13 cellular contexts compared by ENCODE assay signal in the genomic region with DNA sequence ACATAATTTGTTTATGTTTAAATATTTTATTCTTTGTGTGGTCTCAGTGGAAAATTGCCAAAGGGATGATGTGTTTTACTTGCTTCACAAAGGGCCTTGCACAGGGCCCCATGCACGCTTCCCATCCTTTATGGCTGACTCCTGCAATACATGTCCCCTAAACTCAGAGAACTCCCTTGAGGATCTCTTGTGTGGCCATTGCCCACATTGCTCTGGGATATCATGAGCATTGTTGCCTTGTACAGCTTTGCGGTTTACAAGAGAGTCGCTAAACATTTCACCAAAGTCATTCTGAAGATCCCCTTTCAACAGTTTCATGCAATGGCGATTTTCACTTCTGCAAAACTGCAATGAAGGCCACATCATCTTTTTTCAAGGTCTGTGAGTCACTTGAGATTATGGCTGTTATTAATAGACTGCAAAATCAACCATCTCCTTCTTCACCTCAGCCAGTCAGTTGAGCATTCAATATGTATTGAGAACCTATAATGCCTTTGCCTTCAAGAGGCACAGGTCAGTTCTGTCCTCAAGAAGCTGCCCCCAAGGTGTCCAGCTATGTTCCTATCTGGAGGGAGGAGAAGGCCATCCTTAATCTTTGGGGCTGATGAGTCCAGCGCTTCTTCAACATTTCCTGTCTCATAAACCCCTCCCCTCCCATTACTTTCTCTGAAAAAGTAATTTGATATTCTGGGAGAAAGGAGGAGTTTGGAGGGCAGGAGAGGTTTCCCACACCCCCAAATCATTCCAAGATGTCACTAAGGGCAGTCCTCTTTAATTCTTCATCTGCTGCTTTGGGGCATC.
DNase-seq lines count a peak whose midpoint lies in the region; ATAC-seq, FAIRE-seq and TF ChIP-seq lines count a peak whose summit lies in the region.
"Had no signal": no experiment of that assay in that cellular context is flagged by ENCODE, and none has a peak within 500 bp of the region (broad histone marks: within the 10 kb centered on the region; RNA-seq: fewer than 3 reads in every experiment).

No MANE protein-coding gene starts in this region.

- 0 out of 2 replicates have a peak, but pooled peaks have one; percentile 5 for TF ChIP-seq EP300 in K562 (IDR thresholded peaks at IDR 0.05; ENCODE audit: low read length)

- CTCF ChIA-PET in K562 (lab: Yijun Ruan, JAX; ENCODE audit: low intra/inter-chr PET ratio) = interaction anchor here (0.6 kb wide), 1 partner anchor 199 kb away, joined by 3 read pairs; no protein-coding TSS in a partner anchor
- CTCF ChIA-PET in activated CD8-positive, alpha-beta memory T cell treated with anti-CD3 and anti-CD28 coated beads, Interleukin-2, amount 10 ng/mL, durations not matched to agents 7 days and 5 days (lab: Charles Lee) = no interaction called here

- peak overlapping the region; percentile 28; the same call in 1 of the 2 replicates for H3K4me2 ChIP-seq in K562 (ENCODE audit: insufficient read depth, low read length)

- no peaks in the 10 kb centered on the region for H3K9me1 ChIP-seq in K562 (ENCODE audit: control insufficient read depth, insufficient read depth, low read length)

- BruUV-seq in K562 (replicated peaks; lab: Mats Ljungman, UMichigan) = no TSS peak

- peak in 1 of 2 experiments; percentile 19; a peak in 2 of 4 replicates for TF ChIP-seq RAD21 in K562 (CRISPR knock-in tag; conservative IDR thresholded peaks at IDR 0.05 in 1 of 2, IDR thresholded peaks at IDR 0.05 in 1 of 2)

- no peak overlapping the region for H3K4me3 ChIP-seq in K562
- no peak overlapping the region for H3K4me3 ChIP-seq in lower leg skin (ENCODE audit: low read depth, poor library complexity, severe bottlenecking)
- no peak overlapping the region for H3K4me3 ChIP-seq in brain microvascular endothelial cell (ENCODE audit: low read depth, low read length)
- H3K4me3 ChIP-seq: ascending aorta, heart left ventricle, psoas muscle had no signal

- in situ Hi-C loops in GM13977 (cut with MboI; ENCODE audit: low pct_unique_long_range_greater_than_20kb, low sequenced_read_pairs, unreplicated experiment) (loop anchor here (25.0 kb wide), 1 partner anchor 184 kb away; no protein-coding TSS in a partner anchor), K562 (cut with MboI) (no loop called here), brain microvascular endothelial cell (cut with HindIII; ENCODE audit: low pct_ligation_motif_present, low sequenced_read_pairs) (no loop called here)

- TF ChIP-seq POLR2A in K562 (conservative IDR thresholded peaks at IDR 0.05) = no peak
- no peak for TF ChIP-seq POLR2A in lower leg skin (IDR thresholded peaks at IDR 0.05)

- TF ChIP-seq CTCF in GM13977 (IDR thresholded peaks at IDR 0.05; ENCODE audit: extremely low read depth, insufficient read depth, missing control alignments) = no peak
- no peak; a peak in 1 of 6 replicates for TF ChIP-seq CTCF in K562 (IDR thresholded peaks at IDR 0.05 in 2 of 3, conservative IDR thresholded peaks at IDR 0.05 in 1 of 3; ENCODE audit: insufficient read depth in 2 of 3, low read depth in 1 of 3, low read length in 3 of 3)
- TF ChIP-seq CTCF in lower leg skin (IDR thresholded peaks at IDR 0.05) = no peak
- no peak for TF ChIP-seq CTCF in brain microvascular endothelial cell (IDR thresholded peaks at IDR 0.05; ENCODE audit: low read depth, low read length, missing control alignments)

- peaks cover 1% of the 10 kb centered on the region for H3K36me3 Mint-ChIP-seq in activated CD8-positive, alpha-beta memory T cell treated with anti-CD3 and anti-CD28 coated beads, Interleukin-2, amount 10 ng/mL, durations not matched to agents 7 days and 5 days

- H3K9me3 ChIP-seq in K562 (replicated peaks; ENCODE audit: control insufficient read depth, insufficient read depth, low read depth, low read length) = no peaks in the 10 kb centered on the region
- H3K9me3 ChIP-seq: ascending aorta had no signal

- H3K27ac Mint-ChIP-seq in activated CD8-positive, alpha-beta memory T cell treated with anti-CD3 and anti-CD28 coated beads, Interleukin-2, amount 10 ng/mL, durations not matched to agents 7 days and 5 days = no peak overlapping the region
- H3K27ac Mint-ChIP-seq: stimulated activated naive CD8-positive, alpha-beta T cell treated with anti-CD3 and anti-CD28 coated beads, Interleukin-15, Interleukin-2, amounts not matched to agents 100 ng/mL and 50 ng/mL, for 24 hours had no signal

- peak overlapping the region; percentile 54 for H2AFZ ChIP-seq in K562 (ENCODE audit: low read depth, low read length)

- WGBS in K562 (ENCODE audit: insufficient coverage, low coverage, missing lambda C conversion rate) = 51% methylated on average over 5 of the region's 5 CpGs
- WGBS in lower leg skin, 2 donors = 85 to 87% methylated on average over 5 of the region's 5 CpGs

- ATAC-seq in GM21381 (IDR thresholded peaks at IDR 0.05; ENCODE audit: unreplicated experiment) = peak; percentile 96
- peak; percentile 97 for ATAC-seq in HG03196 (IDR thresholded peaks at IDR 0.05; ENCODE audit: unreplicated experiment)
- peak; percentile 75 for ATAC-seq in K562
- no peak for ATAC-seq in activated CD8-positive, alpha-beta memory T cell treated with anti-CD3 and anti-CD28 coated beads, Interleukin-2, amount 10 ng/mL, durations not matched to agents 7 days and 5 days
- ATAC-seq: psoas muscle had no signal

- DNase-seq in GM13977 (ENCODE audit: low spot score) = peak; percentile 74
- peak in 2 of 4 experiments; percentile 43 to 54 for DNase-seq in K562 (ENCODE audit: extremely low read depth in 1 of 4, low spot score in 3 of 4)
- no peak for DNase-seq in iPS-NIHi7 (ENCODE audit: extremely low spot score)
- no peak for DNase-seq in lower leg skin (ENCODE audit: low spot score in 2 of 2)
- DNase-seq in activated CD8-positive, alpha-beta memory T cell treated with anti-CD3 and anti-CD28 coated beads, Interleukin-2, amount 10 ng/mL, durations not matched to agents 7 days and 5 days = no peak
- no peak for DNase-seq in brain microvascular endothelial cell
- DNase-seq: NCI-H1048, psoas muscle had no signal

- H3K79me2 ChIP-seq in K562 (ENCODE audit: control insufficient read depth, insufficient read depth, low read length) = no peaks in the 10 kb centered on the region

- peaks cover 16% of the 10 kb centered on the region for H3K27me3 Mint-ChIP-seq in activated CD8-positive, alpha-beta memory T cell treated with anti-CD3 and anti-CD28 coated beads, Interleukin-2, amount 10 ng/mL, durations not matched to agents 7 days and 5 days

- H3K36me3 ChIP-seq in K562 (ENCODE audit: control insufficient read depth, insufficient read depth, low read length) (no peaks in the 10 kb centered on the region), brain microvascular endothelial cell (replicated peaks) (no peaks in the 10 kb centered on the region)
- H3K36me3 ChIP-seq: ascending aorta, heart left ventricle had no signal

- no peak for FAIRE-seq in K562 (lab: Jason Lieb, UNC)

- H3K4me1 Mint-ChIP-seq in activated CD8-positive, alpha-beta memory T cell treated with anti-CD3 and anti-CD28 coated beads, Interleukin-2, amount 10 ng/mL, durations not matched to agents 7 days and 5 days = no peaks in the 10 kb centered on the region

- no peaks in the 10 kb centered on the region for H4K20me1 ChIP-seq in K562 (replicated peaks; ENCODE audit: control insufficient read depth, insufficient read depth, low read length)

- H3K27ac ChIP-seq in K562 (ENCODE audit: extremely low read depth, low read depth, low read length) (peak overlapping the region; percentile 35; the same call in 2 of the 3 replicates), brain microvascular endothelial cell (no peak overlapping the region)
- H3K27ac ChIP-seq: ascending aorta, psoas muscle had no signal

- peaks cover 3% of the 10 kb centered on the region for H3K9me3 Mint-ChIP-seq in activated CD8-positive, alpha-beta memory T cell treated with anti-CD3 and anti-CD28 coated beads, Interleukin-2, amount 10 ng/mL, durations not matched to agents 7 days and 5 days (ENCODE audit: low read depth)

- H3K9ac ChIP-seq in K562 (ENCODE audit: insufficient read depth in 1 of 2, low read depth in 2 of 2, low read length in 2 of 2) = no peak overlapping the region

- POLR2A ChIA-PET in K562 (lab: Yijun Ruan, JAX) = interaction anchor here (1.1 to 1.7 kb wide), 3 partner anchors 10 to 107 kb away, joined by 5 to 6 read pairs (median 6); no protein-coding TSS in a partner anchor

- H3K4me1 ChIP-seq in K562 (replicated peaks in 1 of 2; ENCODE audit: control insufficient read depth in 2 of 2, insufficient read depth in 2 of 2, low read length in 2 of 2) = peaks cover 3 to 30% of the 10 kb centered on the region in 2 experiments; a peak in 4 of 5 replicates
- H3K4me1 ChIP-seq: ascending aorta, psoas muscle had no signal

- intact Hi-C loops in K562 (cut with micrococcal nuclease) = no loop called here
- intact Hi-C loops in lower leg skin (cut with DNase I; ENCODE audit: low total_unique reads) = no loop called here

- H3K27me3 ChIP-seq in K562 (ENCODE audit: control insufficient read depth in 2 of 2, insufficient read depth in 2 of 2, low read length in 2 of 2) (no peaks in the 10 kb centered on the region), brain microvascular endothelial cell (replicated peaks) (no peaks in the 10 kb centered on the region)
- H3K27me3 ChIP-seq: ascending aorta, heart left ventricle had no signal

- no peak overlapping the region for H3K4me3 Mint-ChIP-seq in activated CD8-positive, alpha-beta memory T cell treated with anti-CD3 and anti-CD28 coated beads, Interleukin-2, amount 10 ng/mL, durations not matched to agents 7 days and 5 days
- H3K4me3 Mint-ChIP-seq: stimulated activated naive CD8-positive, alpha-beta T cell treated with anti-CD3 and anti-CD28 coated beads, Interleukin-15, Interleukin-2, amounts not matched to agents 100 ng/mL and 50 ng/mL, for 24 hours had no signal

TF ChIP-seq in K562, 482 proteins besides CTCF, POLR2A, EP300 and RAD21 (continues in another document):
- TF ChIP-seq TBL1XR1 (IDR thresholded peaks at IDR 0.05; ENCODE audit: low read length in 2 of 2) (no peak), HOXB6 (CRISPR knock-in tag; IDR thresholded peaks at IDR 0.05; ENCODE audit: borderline replicate concordance) (no peak), ZNF75A (CRISPR knock-in tag; IDR thresholded peaks at IDR 0.05) (no peak), THRA (IDR thresholded peaks at IDR 0.05) (no peak), ZEB2 (IDR thresholded peaks at IDR 0.05) (no peak; the same call in 1 of the 2 replicates)
